ENCODE assay signal across 22 cellular contexts in genomic region chr1:107877749-107878148, GRCh38.
A peak's percentile ranks its signal among the peaks of the same experiment; 100 is the strongest.
DNase-seq lines count a peak whose midpoint lies in the region; ATAC-seq and TF ChIP-seq lines count a peak whose summit lies in the region.
"Had no signal": no experiment of that assay in that cellular context is flagged by ENCODE, and none has a peak within 500 bp of the region (broad histone marks: within the 10 kb centered on the region; RNA-seq: fewer than 3 reads in every experiment).

No MANE protein-coding gene starts in this region.

- peak overlapping the region; percentile 62 for H3K4me2 ChIP-seq in Loucy (ENCODE audit: low read depth, low read length, poor library complexity, severe bottlenecking)

- H3K9me3 Mint-ChIP-seq in activated naive CD4-positive, alpha-beta T cell treated with anti-CD3 and anti-CD28 coated beads, Interleukin-2, amount 50 U/mL, for 24 hours, result peaks cover 8% of the 10 kb centered on the region
- H3K9me3 Mint-ChIP-seq in naive thymus-derived CD4-positive, alpha-beta T cell, result peaks cover 0 to 22% (median 10%) of the 10 kb centered on the region in 11 donors

- H4K20me1 ChIP-seq in Loucy (ENCODE audit: insufficient read depth, low read length, poor library complexity, severe bottlenecking), result peaks cover 60% of the 10 kb centered on the region

- H3K4me1 Mint-ChIP-seq in activated naive CD4-positive, alpha-beta T cell treated with anti-CD3 and anti-CD28 coated beads, Interleukin-2, amount 50 U/mL, for 24 hours, result peaks cover 51% of the 10 kb centered on the region
- no peaks in the 10 kb centered on the region for H3K4me1 Mint-ChIP-seq in T-helper 17 cell
- H3K4me1 Mint-ChIP-seq in naive thymus-derived CD4-positive, alpha-beta T cell, result peaks cover 0 to 56% (median 5%) of the 10 kb centered on the region in 7 donors

- H3K27ac Mint-ChIP-seq in activated naive CD4-positive, alpha-beta T cell treated with anti-CD3 and anti-CD28 coated beads, Interleukin-2, amount 50 U/mL, for 24 hours, result peak overlapping the region; percentile 27
- H3K27ac Mint-ChIP-seq in T-helper 17 cell, result peak overlapping the region; percentile 5
- H3K27ac Mint-ChIP-seq in naive thymus-derived CD4-positive, alpha-beta T cell, result no peak overlapping the region
- H3K27ac Mint-ChIP-seq: activated CD4-positive, alpha-beta T cell treated with anti-CD3 and anti-CD28 coated beads, Interleukin-2, amount 10 ng/mL, durations not matched to agents 24 days and 14 days; CD4-positive, alpha-beta memory T cell; T-helper 2 cell treated with Interferon-gamma antibody and Interleukin-4, amounts not matched to agents 5 μg/mL and 100 μg/mL, for 36 hours had no signal

- H3F3A ChIP-seq in Loucy (ENCODE audit: low read depth), result no peaks in the 10 kb centered on the region

- no peak overlapping the region for H3K4me3 Mint-ChIP-seq in activated naive CD4-positive, alpha-beta T cell treated with anti-CD3 and anti-CD28 coated beads, Interleukin-2, amount 50 U/mL, for 24 hours
- H3K4me3 Mint-ChIP-seq in T-helper 17 cell, result no peak overlapping the region
- H3K4me3 Mint-ChIP-seq in naive thymus-derived CD4-positive, alpha-beta T cell, result no peak overlapping the region
- H3K4me3 Mint-ChIP-seq: activated CD4-positive, alpha-beta T cell treated with anti-CD3 and anti-CD28 coated beads, Interleukin-2, amount 10 ng/mL, durations not matched to agents 24 days and 14 days; T-helper 2 cell treated with Interferon-gamma antibody and Interleukin-4, amounts not matched to agents 5 μg/mL and 100 μg/mL, for 36 hours had no signal

- POLR2A ChIA-PET in naive thymus-derived CD4-positive, alpha-beta T cell (lab: Charles Lee), result no interaction called here

- no peak for DNase-seq in activated naive CD4-positive, alpha-beta T cell treated with anti-CD3 and anti-CD28 coated beads, Interleukin-2, amount 50 U/mL, for 16 hours
- DNase-seq in T-helper 17 cell (no peak), OCI-M2 (lab: John Stamatoyannopoulos, UW; ENCODE audit: unreplicated experiment) (no peak), H7 (no peak)
- no peak for DNase-seq in naive thymus-derived CD4-positive, alpha-beta T cell
- DNase-seq: activated CD4-positive, alpha-beta T cell treated with anti-CD3 and anti-CD28 coated beads, Interleukin-2, amount 10 ng/mL, durations not matched to agents 24 days and 14 days; activated CD8-positive, alpha-beta memory T cell treated with anti-CD3 and anti-CD28 coated beads, Interleukin-2, amount 50 U/mL, for 48 hours; activated gamma-delta T cell treated with Interleukin-2 at 50 U/mL for 16 hours; amygdala; CD4-positive, alpha-beta memory T cell; central memory CD4-positive, alpha-beta T cell; effector CD8-positive, alpha-beta T cell; esophagus squamous epithelium; NCI-H774; pancreas; sigmoid colon; stomach had no signal

- H3K27ac ChIP-seq in naive thymus-derived CD4-positive, alpha-beta T cell (ENCODE audit: low read depth, low read length), result no peak overlapping the region
- H3K27ac ChIP-seq: pancreas, sigmoid colon had no signal

- TF ChIP-seq CTCF in Loucy (conservative IDR thresholded peaks at IDR 0.05; ENCODE audit: low read length), result no peak

- H3K36me3 ChIP-seq in Loucy (ENCODE audit: insufficient read depth, low read length) (peaks cover 20% of the 10 kb centered on the region; the same call in 1 of the 2 replicates), H7 (replicated peaks; ENCODE audit: control insufficient read depth, insufficient read depth, low read length) (no peaks in the 10 kb centered on the region)
- H3K36me3 ChIP-seq in naive thymus-derived CD4-positive, alpha-beta T cell (ENCODE audit: control insufficient read depth in 2 of 3, insufficient read depth in 3 of 3, low read length in 3 of 3), result no peaks in the 10 kb centered on the region
- H3K36me3 ChIP-seq: esophagus squamous epithelium, pancreas, sigmoid colon, stomach, upper lobe of left lung had no signal

- CTCF ChIA-PET in naive thymus-derived CD4-positive, alpha-beta T cell (lab: Charles Lee), result interaction anchor here (1.0 kb wide), 1 partner anchor 95 kb away, joined by 3 read pairs; no protein-coding TSS in a partner anchor

- H3K27me3 ChIP-seq in Loucy (ENCODE audit: insufficient read depth, low read length, poor library complexity, severe bottlenecking), result no peaks in the 10 kb centered on the region
- H3K27me3 ChIP-seq in naive thymus-derived CD4-positive, alpha-beta T cell (ENCODE audit: control insufficient read depth in 2 of 2, insufficient read depth in 2 of 2, low read length in 2 of 2), result no peaks in the 10 kb centered on the region
- H3K27me3 ChIP-seq in H7 (ENCODE audit: control insufficient read depth, insufficient read depth, low read length), result no peaks in the 10 kb centered on the region
- H3K27me3 ChIP-seq: pancreas, sigmoid colon, stomach, upper lobe of left lung had no signal

- no peaks in the 10 kb centered on the region for H3K9me2 ChIP-seq in Loucy (replicated peaks; ENCODE audit: low read depth, low read length)

- H3K9me3 ChIP-seq in Loucy (ENCODE audit: insufficient read depth, low read depth, low read length) (no peaks in the 10 kb centered on the region), T-helper 17 cell (ENCODE audit: control insufficient read depth, low read length, poor library complexity, severe bottlenecking) (no peaks in the 10 kb centered on the region)
- H3K9me3 ChIP-seq in naive thymus-derived CD4-positive, alpha-beta T cell (ENCODE audit: control insufficient read depth in 2 of 3, low read length in 3 of 3), result no peaks in the 10 kb centered on the region
- H3K9me3 ChIP-seq: esophagus squamous epithelium, pancreas, sigmoid colon, stomach, upper lobe of left lung had no signal

- H3K4me3 ChIP-seq in Loucy (ENCODE audit: low read length, poor library complexity, severe bottlenecking) (no peak overlapping the region), H7 (ENCODE audit: insufficient read depth, low read depth, low read length) (no peak overlapping the region)
- H3K4me3 ChIP-seq in naive thymus-derived CD4-positive, alpha-beta T cell (ENCODE audit: low read length), result no peak overlapping the region
- H3K4me3 ChIP-seq: esophagus squamous epithelium, pancreas, sigmoid colon, stomach, upper lobe of left lung had no signal

- ATAC-seq in T-helper 17 cell (no peak), HG03457 (IDR thresholded peaks at IDR 0.05; ENCODE audit: unreplicated experiment) (no peak)
- ATAC-seq in naive thymus-derived CD4-positive, alpha-beta T cell, result peak; percentile 70

- peaks cover 7% of the 10 kb centered on the region for H3K36me3 Mint-ChIP-seq in activated naive CD4-positive, alpha-beta T cell treated with anti-CD3 and anti-CD28 coated beads, Interleukin-2, amount 50 U/mL, for 24 hours
- H3K36me3 Mint-ChIP-seq in T-helper 17 cell (ENCODE audit: low read depth), result no peaks in the 10 kb centered on the region
- peaks cover 5 to 17% (median 12%) of the 10 kb centered on the region in 5 donors for H3K36me3 Mint-ChIP-seq in naive thymus-derived CD4-positive, alpha-beta T cell

- peaks cover 100% of the 10 kb centered on the region for H3K79me2 ChIP-seq in Loucy (ENCODE audit: insufficient read depth, low read length)

- H3K9ac ChIP-seq in Loucy (ENCODE audit: low read depth, low read length, poor library complexity, severe bottlenecking), result no peak overlapping the region

- H3K27me3 Mint-ChIP-seq in activated naive CD4-positive, alpha-beta T cell treated with anti-CD3 and anti-CD28 coated beads, Interleukin-2, amount 50 U/mL, for 24 hours, result no peaks in the 10 kb centered on the region
- no peaks in the 10 kb centered on the region for H3K27me3 Mint-ChIP-seq in T-helper 17 cell
- no peaks in the 10 kb centered on the region for H3K27me3 Mint-ChIP-seq in naive thymus-derived CD4-positive, alpha-beta T cell
- H3K27me3 Mint-ChIP-seq: activated CD4-positive, alpha-beta T cell treated with anti-CD3 and anti-CD28 coated beads, Interleukin-2, amount 10 ng/mL, durations not matched to agents 24 days and 14 days; CD4-positive, alpha-beta memory T cell had no signal

- intact Hi-C loops in naive thymus-derived CD4-positive, alpha-beta T cell (cut with micrococcal nuclease), result no loop called here

- H2AFZ ChIP-seq in Loucy (ENCODE audit: low read length), result no peak overlapping the region

- peaks cover 65% of the 10 kb centered on the region for H3K4me1 ChIP-seq in Loucy (ENCODE audit: insufficient read depth, low read length, poor library complexity, severe bottlenecking)
- H3K4me1 ChIP-seq in naive thymus-derived CD4-positive, alpha-beta T cell (ENCODE audit: control insufficient read depth in 2 of 2, insufficient read depth in 2 of 2, low read length in 2 of 2), result peaks cover 0 to 5% of the 10 kb centered on the region in 2 donors
- H3K4me1 ChIP-seq: pancreas, sigmoid colon had no signal

Comparison
In these comparisons a context has a peak if more than half of its experiments do, and no peak if none do; other contexts are left out.
1. H3K27ac Mint-ChIP-seq: peak in activated naive CD4-positive, alpha-beta T cell treated with anti-CD3 and anti-CD28 coated beads, Interleukin-2, amount 50 U/mL, for 24 hours (single experiment) and T-helper 17 cell (single experiment); none in naive thymus-derived CD4-positive, alpha-beta T cell (0 of 9).